Comparison of ENCODE assay signal across 30 cellular contexts in the genomic region with DNA sequence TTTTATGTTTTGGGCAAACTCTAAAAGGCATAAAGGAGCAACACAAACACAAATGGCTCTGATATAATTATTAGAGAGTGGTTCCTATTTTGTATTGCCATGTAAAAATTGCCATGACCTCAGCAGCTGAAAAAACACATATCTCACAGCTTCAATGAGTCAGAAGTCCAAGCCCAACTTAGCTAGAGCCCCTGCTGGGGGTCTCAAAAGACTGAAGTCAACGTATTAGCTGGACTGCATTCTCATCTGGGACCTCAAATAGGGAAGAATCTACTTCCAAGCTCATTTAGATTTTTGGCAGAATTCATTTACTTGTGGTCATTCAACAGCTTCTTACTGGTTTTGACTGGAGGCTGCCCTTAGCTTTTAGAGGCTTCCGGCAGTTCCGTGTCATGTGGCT. TPM values are rescaled to one million over a fixed set of nuclear protein-coding genes. Genes with fewer than 3 reads are reported as not detected.
DNase-seq lines count a peak whose midpoint lies in the region; ATAC-seq and TF ChIP-seq lines count a peak whose summit lies in the region.
"Had no signal": no experiment of that assay in that cellular context is flagged by ENCODE, and none has a peak within 500 bp of the region (broad histone marks: within the 10 kb centered on the region; RNA-seq: fewer than 3 reads in every experiment).

No MANE protein-coding gene starts in this region.

- DNase-seq in LHCN-M2 (ENCODE audit: low read depth) (peak; percentile 1), astrocyte of the hippocampus (ENCODE audit: low read depth, low spot score) (peak; percentile 9), dermis blood vessel endothelial cell (peak; percentile 50), mesenchymal stem cell (no peak), right lobe of liver (no peak), AML-193 (lab: John Stamatoyannopoulos, UW) (no peak)
- no peak for DNase-seq in stimulated activated naive CD4-positive, alpha-beta T cell treated with Interleukin-2 at 50 U/mL for 16 hours (lab: John Stamatoyannopoulos, UW)
- DNase-seq: BE2C; CD8-positive, alpha-beta memory T cell; DMS 273 treated with DMSO at 0.1 percent for 48 hours; DMS79; EL; GDM1; HCEC 1CT; KBM-7; MG63; NCI-H1417; NCI-H1694; NCI-H2029 treated with DMSO at 0.1 percent for 48 hours; NCI-H446 treated with DMSO at 0.1 percent for 48 hours; NCI-H526; NCI-H82; NK-92 treated with Interleukin-12 subunit alpha and Interleukin-12 subunit beta, amount 100 ng/mL, for 24 hours; PC-9; Right ventricle myocardium superior; RPMI8226 had no signal

- H2BK15ac ChIP-seq in mesenchymal stem cell (ENCODE audit: low read depth, poor library complexity, severe bottlenecking), result no peak overlapping the region

- WGBS in mesenchymal stem cell, result 47% methylated on average over 2 of the region's 3 CpGs
- WGBS in right lobe of liver (ENCODE audit: insufficient coverage, low coverage, low lambda C conversion rate, missing lambda C conversion rate), result 83% methylated on average over 3 of the region's 3 CpGs

- H3K9ac ChIP-seq in mesenchymal stem cell (ENCODE audit: low read length), result no peak overlapping the region

- no peak overlapping the region for H2AFZ ChIP-seq in mesenchymal stem cell (ENCODE audit: low read depth, low read length)
- H2AFZ ChIP-seq: PC-9 had no signal

- no peak overlapping the region for H2BK12ac ChIP-seq in mesenchymal stem cell (ENCODE audit: low read length in 2 of 2)

- H2BK120ac ChIP-seq in mesenchymal stem cell (ENCODE audit: low read depth, low read length), result no peak overlapping the region

- H3K36me3 ChIP-seq in mesenchymal stem cell (ENCODE audit: control insufficient read depth in 1 of 2, insufficient read depth in 2 of 2, low read depth in 1 of 2, low read length in 2 of 2), result no peaks in the 10 kb centered on the region
- H3K36me3 ChIP-seq in right lobe of liver, result no peaks in the 10 kb centered on the region
- H3K36me3 ChIP-seq: BE2C, MG63 had no signal

- H3K4me3 ChIP-seq in mesenchymal stem cell (ENCODE audit: insufficient read depth in 1 of 2, low read depth in 1 of 2, low read length in 2 of 2) (no peak overlapping the region), right lobe of liver (no peak overlapping the region)
- H3K4me3 ChIP-seq: GM12878, MG63, PC-9 had no signal

- no peak for ATAC-seq in right lobe of liver
- no peak for ATAC-seq in HG03378 (IDR thresholded peaks at IDR 0.05; ENCODE audit: unreplicated experiment)
- ATAC-seq: GM12878 had no signal

- H3K27me3 ChIP-seq in mesenchymal stem cell (ENCODE audit: control insufficient read depth in 1 of 2, insufficient read depth in 1 of 2, low read length in 2 of 2), result no peaks in the 10 kb centered on the region
- no peaks in the 10 kb centered on the region for H3K27me3 ChIP-seq in right lobe of liver
- H3K27me3 ChIP-seq: BE2C, MG63 had no signal

- H3K79me1 ChIP-seq in mesenchymal stem cell (replicated peaks; ENCODE audit: low read length, poor library complexity, severe bottlenecking), result no peaks in the 10 kb centered on the region

- no peak overlapping the region for H4K8ac ChIP-seq in mesenchymal stem cell (ENCODE audit: low read length)

- H3K4ac ChIP-seq in mesenchymal stem cell (ENCODE audit: low read depth in 1 of 2, low read length in 2 of 2), result no peak overlapping the region

- no peak for TF ChIP-seq CTCF in right lobe of liver (IDR thresholded peaks at IDR 0.05)

- H3K23ac ChIP-seq in mesenchymal stem cell (ENCODE audit: low read length in 2 of 2), result no peak overlapping the region

- H2BK5ac ChIP-seq in mesenchymal stem cell (ENCODE audit: low read depth, low read length, poor library complexity, severe bottlenecking), result no peak overlapping the region

- no peak overlapping the region for H3K14ac ChIP-seq in mesenchymal stem cell (ENCODE audit: low read length in 2 of 2)

- H3K9me3 ChIP-seq in mesenchymal stem cell (ENCODE audit: control insufficient read depth, low read length) (no peaks in the 10 kb centered on the region), right lobe of liver (no peaks in the 10 kb centered on the region)
- H3K9me3 ChIP-seq: BE2C, MG63 had no signal

- intact Hi-C loops in right lobe of liver (cut with DNase I), result no loop called here

- no peak for TF ChIP-seq POLR2A in right lobe of liver (IDR thresholded peaks at IDR 0.05)

- no peak overlapping the region for H3K18ac ChIP-seq in mesenchymal stem cell (ENCODE audit: low read depth in 1 of 2, low read length in 2 of 2)

- H3K4me1 ChIP-seq in mesenchymal stem cell (ENCODE audit: control insufficient read depth, insufficient read depth, low read depth, low read length) (peaks cover 3% of the 10 kb centered on the region), right lobe of liver (no peaks in the 10 kb centered on the region)
- H3K4me1 ChIP-seq: BE2C had no signal

- peak overlapping the region; percentile 45 for H3K27ac ChIP-seq in mesenchymal stem cell (ENCODE audit: low read length, poor library complexity, severe bottlenecking)
- H3K27ac ChIP-seq in right lobe of liver, result no peak overlapping the region
- H3K27ac ChIP-seq: 22Rv1, PC-9 had no signal

- H4K91ac ChIP-seq in mesenchymal stem cell (ENCODE audit: low read length), result no peak overlapping the region

- H2AK5ac ChIP-seq in mesenchymal stem cell (ENCODE audit: low read length, severe bottlenecking), result no peak overlapping the region

- H3K4me2 ChIP-seq in mesenchymal stem cell (ENCODE audit: low read length, poor library complexity, severe bottlenecking), result no peak overlapping the region
- H3K4me2 ChIP-seq: PC-9 had no signal

RNA-seq across cellular contexts. Expression of a gene that starts 47.4 kb away (rescaled TPM):
- total RNA-seq in LHCN-M2 (2014; rRNA removed) (not detected in 2 replicates), dermis blood vessel endothelial cell (0.42 and 0.51 TPM in 2 replicates), right lobe of liver (not detected)
- polyA plus RNA-seq in LHCN-M2 (2012), result not detected
- polyA plus RNA-seq in mesenchymal stem cell (2013, experiment 1 of 2), result not detected
- polyA plus RNA-seq in mesenchymal stem cell (2013, experiment 2 of 2), result not detected
- total RNA-seq: CD8-positive, alpha-beta memory T cell; GM12878; PC-9 had no signal
- polyA plus RNA-seq: CD14-positive monocyte, GM12878 had no signal

Comparison
In these comparisons a context has a peak if more than half of its experiments do, and no peak if none do; other contexts are left out.
1. DNase-seq: peak in LHCN-M2 (single experiment), astrocyte of the hippocampus (single experiment) and dermis blood vessel endothelial cell (single experiment); none in mesenchymal stem cell (single experiment), right lobe of liver (0 of 3), AML-193 (0 of 2) and stimulated activated naive CD4-positive, alpha-beta T cell treated with Interleukin-2 at 50 U/mL for 16 hours (single experiment).